8 cellular contexts compared by ENCODE assay signal in genomic region chr1:41240806-41241747, GRCh38. TPM values are rescaled to one million over a fixed set of nuclear protein-coding genes. Genes with fewer than 3 reads are reported as not detected.
DNase-seq lines count a peak whose midpoint lies in the region; ATAC-seq and TF ChIP-seq lines count a peak whose summit lies in the region.

No MANE protein-coding gene starts in this region.

- H3K27me3 ChIP-seq in layer of hippocampus (ENCODE audit: control insufficient read depth, insufficient read depth, low read length), result no peaks in the 10 kb centered on the region

- no peak for TF ChIP-seq CTCF in VCaP (conservative IDR thresholded peaks at IDR 0.05)
- TF ChIP-seq CTCF in cardiac fibroblast (IDR thresholded peaks at IDR 0.05; ENCODE audit: low read depth, low read length), result no peak

- H3K27ac ChIP-seq in VCaP, result peak overlapping the region; percentile 98
- H3K27ac ChIP-seq in layer of hippocampus (ENCODE audit: low read depth, low read length), result peak overlapping the region; percentile 76

- peak; percentile 86 for DNase-seq in Daoy (ENCODE audit: low read depth)
- DNase-seq in Kasumi-1 (lab: John Stamatoyannopoulos, UW), result peak; percentile 46 to 50
- DNase-seq in cardiac fibroblast (ENCODE audit: low read depth in 2 of 2), result peak; percentile 36 to 49
- peak; percentile 22 to 37 for DNase-seq in stimulated activated CD4-positive, alpha-beta T cell treated with anti-CD3 and anti-CD28 coated beads, Interleukin-1b, Interleukin-23, amount 100 ng/mL, for 4 hours (ENCODE audit: low read depth in 2 of 2)

- ATAC-seq in GM21529 (IDR thresholded peaks at IDR 0.05; ENCODE audit: unreplicated experiment) (peak; percentile 61), HG03469 (IDR thresholded peaks at IDR 0.05; ENCODE audit: unreplicated experiment) (no peak)

- H3K4me3 ChIP-seq in cardiac fibroblast (replicated peaks in 1 of 2; ENCODE audit: low read depth in 2 of 2, low read length in 2 of 2), result peak overlapping the region; percentile 46 to 66

RNA-seq across cellular contexts. Expression of gene SCMH1, which starts 1.0 kb away (rescaled TPM):
- total RNA-seq in Daoy (2014; rRNA removed; shearing (Covaris generic)), result 4.7 and 8.0 TPM in 2 replicates

Comparison
In these comparisons a context has a peak if more than half of its experiments do, and no peak if none do; other contexts are left out.
1. DNase-seq: peak in every context shown above with its lines; median percentile 86 in Daoy; 48 in Kasumi-1; 42 in cardiac fibroblast; 30 in stimulated activated CD4-positive, alpha-beta T cell treated with anti-CD3 and anti-CD28 coated beads, Interleukin-1b, Interleukin-23, amount 100 ng/mL, for 4 hours.